Comparison of ENCODE assay signal across 39 cellular contexts in the genomic region with DNA sequence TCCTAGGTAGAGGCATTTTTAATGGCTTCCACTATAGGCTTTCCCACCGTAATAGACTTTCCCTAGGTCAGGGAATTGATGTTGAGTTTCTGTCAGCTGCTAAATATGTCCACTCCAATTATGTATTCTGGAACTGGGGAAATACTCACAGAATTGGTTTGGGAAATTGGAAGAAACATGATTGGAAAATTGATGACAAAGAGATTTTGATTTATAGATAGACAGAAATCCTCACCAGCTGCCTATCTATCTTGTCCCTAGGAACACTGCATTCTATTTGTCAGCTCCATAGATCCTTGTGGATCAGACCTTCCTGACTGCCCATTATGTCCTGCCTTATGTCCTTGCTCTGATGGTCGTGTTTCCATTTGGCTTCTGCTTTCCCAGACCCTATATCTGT.
"Had no signal": no experiment of that assay in that cellular context is flagged by ENCODE, and none has a peak within 500 bp of the region (broad histone marks: within the 10 kb centered on the region; RNA-seq: fewer than 3 reads in every experiment).

No MANE protein-coding gene starts in this region.

- H3K9me3 Mint-ChIP-seq: activated naive CD4-positive, alpha-beta T cell treated with anti-CD3 and anti-CD28 coated beads for 36 hours; activated naive CD4-positive, alpha-beta T cell treated with anti-CD3 and anti-CD28 coated beads, Interleukin-2, amount 10 ng/mL, durations not matched to agents 7 days and 5 days; activated naive CD4-positive, alpha-beta T cell treated with anti-CD3 and anti-CD28 coated beads, Interleukin-2, amount 50 U/mL, for 24 hours; activated naive CD4-positive, alpha-beta T cell treated with anti-CD3 and anti-CD28 coated beads, Interleukin-2, amount 50 U/mL, for 72 hours; activated naive CD8-positive, alpha-beta T cell treated with anti-CD3 and anti-CD28 coated beads for 36 hours; activated naive CD8-positive, alpha-beta T cell treated with anti-CD3 and anti-CD28 coated beads, Interleukin-2, amount 10 ng/mL, durations not matched to agents 7 days and 5 days; activated naive CD8-positive, alpha-beta T cell treated with anti-CD3 and anti-CD28 coated beads, Interleukin-2, amount 50 U/mL, for 24 hours; activated T-cell treated with anti-CD3 and anti-CD28 coated beads, Interleukin-2, amount 50 U/mL, for 24 hours; activated T-cell treated with anti-CD3 and anti-CD28 coated beads, Interleukin-2, amount 50 U/mL, for 4 hours; activated T-cell treated with anti-CD3 and anti-CD28 coated beads, Interleukin-2, amount 50 U/mL, for 72 hours; activated T-helper 1 cell treated with anti-CD3 and anti-CD28 coated beads, Interleukin-12 subunit alpha, Interleukin-12 subunit beta, Interleukin-2, Interleukin-4 antibody, amounts not matched to agents 30 ng/mL and 10 ng/mL and 1 ng/mL, durations not matched to agents 14 hours and 24 hours and 36 hours; activated T-helper 17 cell treated with anti-CD3 and anti-CD28 coated beads, Interleukin-2, amount 50 U/mL, for 72 hours; activated T-helper 2 cell treated with anti-CD3 and anti-CD28 coated beads, Interferon-gamma antibody, Interleukin-2, Interleukin-4, amounts not matched to agents 10 μg/mL and 5 μg/mL and 100 μg/mL, durations not matched to agents 14 hours and 24 hours and 36 hours; central memory CD8-positive, alpha-beta T cell had no signal

- H3K27me3 Mint-ChIP-seq: activated naive CD4-positive, alpha-beta T cell treated with anti-CD3 and anti-CD28 coated beads, Interleukin-2, amount 50 U/mL, for 24 hours; activated naive CD8-positive, alpha-beta T cell; activated naive CD8-positive, alpha-beta T cell treated with anti-CD3 and anti-CD28 coated beads for 36 hours; activated naive CD8-positive, alpha-beta T cell treated with anti-CD3 and anti-CD28 coated beads, Interleukin-2, amount 10 ng/mL, durations not matched to agents 7 days and 5 days; activated naive CD8-positive, alpha-beta T cell treated with anti-CD3 and anti-CD28 coated beads, Interleukin-2, amount 50 U/mL, for 24 hours; activated T-cell treated with anti-CD3 and anti-CD28 coated beads, Interleukin-2, amount 50 U/mL, for 24 hours; activated T-helper 17 cell treated with anti-CD3 and anti-CD28 coated beads, Interleukin-2, amount 50 U/mL, for 72 hours; central memory CD8-positive, alpha-beta T cell had no signal

- H3K27ac Mint-ChIP-seq: activated naive CD4-positive, alpha-beta T cell treated with anti-CD3 and anti-CD28 coated beads for 36 hours; activated naive CD4-positive, alpha-beta T cell treated with anti-CD3 and anti-CD28 coated beads, Interleukin-2, amount 10 ng/mL, durations not matched to agents 7 days and 5 days; activated naive CD4-positive, alpha-beta T cell treated with anti-CD3 and anti-CD28 coated beads, Interleukin-2, amount 50 U/mL, for 24 hours; activated naive CD4-positive, alpha-beta T cell treated with anti-CD3 and anti-CD28 coated beads, Interleukin-2, amount 50 U/mL, for 72 hours; activated naive CD8-positive, alpha-beta T cell; activated naive CD8-positive, alpha-beta T cell treated with anti-CD3 and anti-CD28 coated beads for 36 hours; activated naive CD8-positive, alpha-beta T cell treated with anti-CD3 and anti-CD28 coated beads, Interleukin-2, amount 10 ng/mL, durations not matched to agents 7 days and 5 days; activated naive CD8-positive, alpha-beta T cell treated with anti-CD3 and anti-CD28 coated beads, Interleukin-2, amount 50 U/mL, for 24 hours; activated T-cell treated with anti-CD3 and anti-CD28 coated beads, Interleukin-2, amount 50 U/mL, for 24 hours; activated T-cell treated with anti-CD3 and anti-CD28 coated beads, Interleukin-2, amount 50 U/mL, for 72 hours; activated T-helper 1 cell treated with anti-CD3 and anti-CD28 coated beads, Interleukin-12 subunit alpha, Interleukin-12 subunit beta, Interleukin-2, Interleukin-4 antibody, amounts not matched to agents 30 ng/mL and 10 ng/mL and 1 ng/mL, durations not matched to agents 14 hours and 24 hours and 36 hours; activated T-helper 17 cell treated with anti-CD3 and anti-CD28 coated beads, Interleukin-2, amount 50 U/mL, for 72 hours; activated T-helper 2 cell treated with anti-CD3 and anti-CD28 coated beads, Interferon-gamma antibody, Interleukin-2, Interleukin-4, amounts not matched to agents 10 μg/mL and 5 μg/mL and 100 μg/mL, durations not matched to agents 14 hours and 24 hours and 36 hours; brain had no signal

- DNase-seq: activated effector memory CD4-positive, alpha-beta T cell treated with anti-CD3 and anti-CD28 coated beads, Interleukin-2, amount 50 U/mL, for 16 hours; activated effector memory CD4-positive, alpha-beta T cell treated with Interleukin-2 at 50 U/mL for 16 hours; activated gamma-delta T cell; activated gamma-delta T cell treated with Interleukin-2 at 50 U/mL for 16 hours; activated naive CD4-positive, alpha-beta T cell; activated naive CD4-positive, alpha-beta T cell treated with anti-CD3 and anti-CD28 coated beads for 36 hours; activated naive CD4-positive, alpha-beta T cell treated with anti-CD3 and anti-CD28 coated beads, Interleukin-2, amount 10 ng/mL, durations not matched to agents 7 days and 5 days; activated naive CD4-positive, alpha-beta T cell treated with anti-CD3 and anti-CD28 coated beads, Interleukin-2, amount 50 U/mL, for 16 hours; activated naive CD4-positive, alpha-beta T cell treated with Interleukin-2 at 50 U/mL for 16 hours; activated naive CD8-positive, alpha-beta T cell treated with anti-CD3 and anti-CD28 coated beads for 36 hours; activated naive CD8-positive, alpha-beta T cell treated with anti-CD3 and anti-CD28 coated beads, Interleukin-2, amount 10 ng/mL, durations not matched to agents 7 days and 5 days; activated naive CD8-positive, alpha-beta T cell treated with anti-CD3 and anti-CD28 coated beads, Interleukin-2, amount 50 U/mL, for 24 hours; activated T-cell treated with anti-CD3 and anti-CD28 coated beads, Interleukin-2, amount 50 U/mL, for 24 hours; activated T-cell treated with anti-CD3 and anti-CD28 coated beads, Interleukin-2, amount 50 U/mL, for 4 hours; activated T-cell treated with anti-CD3 and anti-CD28 coated beads, Interleukin-2, amount 50 U/mL, for 48 hours; activated T-cell treated with anti-CD3 and anti-CD28 coated beads, Interleukin-2, amount 50 U/mL, for 72 hours; adrenal gland; amniotic stem cell; amygdala; anterior cingulate cortex; aorta; body of pancreas; brain microvascular endothelial cell; caudate nucleus; central memory CD4-positive, alpha-beta T cell; cerebellar nuclear complex had no signal

- H3K27me3 ChIP-seq: adrenal gland, ascending aorta, body of pancreas, brain microvascular endothelial cell, breast epithelium, cardiac muscle cell had no signal

- H3K9me3 ChIP-seq: adrenal gland, ascending aorta, body of pancreas, breast epithelium had no signal

- ATAC-seq: activated naive CD4-positive, alpha-beta T cell treated with anti-CD3 and anti-CD28 coated beads, Interleukin-2, amount 50 U/mL, for 72 hours; activated naive CD8-positive, alpha-beta T cell treated with anti-CD3 and anti-CD28 coated beads, Interleukin-2, amount 50 U/mL, for 24 hours; activated T-cell treated with anti-CD3 and anti-CD28 coated beads, Interleukin-2, amount 50 U/mL, for 4 hours; activated T-cell treated with anti-CD3 and anti-CD28 coated beads, Interleukin-2, amount 50 U/mL, for 72 hours; activated T-helper 17 cell treated with anti-CD3 and anti-CD28 coated beads, Interleukin-2, amount 50 U/mL, for 72 hours; body of pancreas had no signal

- H3K27ac ChIP-seq: adrenal gland, ascending aorta, body of pancreas, brain microvascular endothelial cell, breast epithelium, cardiac muscle cell had no signal

- H3K4me1 Mint-ChIP-seq: activated naive CD4-positive, alpha-beta T cell treated with anti-CD3 and anti-CD28 coated beads, Interleukin-2, amount 10 ng/mL, durations not matched to agents 7 days and 5 days; activated naive CD4-positive, alpha-beta T cell treated with anti-CD3 and anti-CD28 coated beads, Interleukin-2, amount 50 U/mL, for 24 hours; activated naive CD8-positive, alpha-beta T cell treated with anti-CD3 and anti-CD28 coated beads for 36 hours; activated naive CD8-positive, alpha-beta T cell treated with anti-CD3 and anti-CD28 coated beads, Interleukin-2, amount 10 ng/mL, durations not matched to agents 7 days and 5 days; activated naive CD8-positive, alpha-beta T cell treated with anti-CD3 and anti-CD28 coated beads, Interleukin-2, amount 50 U/mL, for 24 hours; activated T-helper 17 cell treated with anti-CD3 and anti-CD28 coated beads, Interleukin-2, amount 50 U/mL, for 72 hours; brain; central memory CD8-positive, alpha-beta T cell had no signal

- H3K4me3 Mint-ChIP-seq: activated naive CD4-positive, alpha-beta T cell treated with anti-CD3 and anti-CD28 coated beads for 36 hours; activated naive CD4-positive, alpha-beta T cell treated with anti-CD3 and anti-CD28 coated beads, Interleukin-2, amount 10 ng/mL, durations not matched to agents 7 days and 5 days; activated naive CD4-positive, alpha-beta T cell treated with anti-CD3 and anti-CD28 coated beads, Interleukin-2, amount 50 U/mL, for 24 hours; activated naive CD8-positive, alpha-beta T cell; activated naive CD8-positive, alpha-beta T cell treated with anti-CD3 and anti-CD28 coated beads for 36 hours; activated naive CD8-positive, alpha-beta T cell treated with anti-CD3 and anti-CD28 coated beads, Interleukin-2, amount 10 ng/mL, durations not matched to agents 7 days and 5 days; activated naive CD8-positive, alpha-beta T cell treated with anti-CD3 and anti-CD28 coated beads, Interleukin-2, amount 50 U/mL, for 24 hours; activated T-cell treated with anti-CD3 and anti-CD28 coated beads, Interleukin-2, amount 50 U/mL, for 24 hours; activated T-cell treated with anti-CD3 and anti-CD28 coated beads, Interleukin-2, amount 50 U/mL, for 4 hours; activated T-cell treated with anti-CD3 and anti-CD28 coated beads, Interleukin-2, amount 50 U/mL, for 72 hours; activated T-helper 1 cell treated with anti-CD3 and anti-CD28 coated beads, Interleukin-12 subunit alpha, Interleukin-12 subunit beta, Interleukin-2, Interleukin-4 antibody, amounts not matched to agents 30 ng/mL and 10 ng/mL and 1 ng/mL, durations not matched to agents 14 hours and 24 hours and 36 hours; activated T-helper 17 cell treated with anti-CD3 and anti-CD28 coated beads, Interleukin-2, amount 50 U/mL, for 72 hours; brain; central memory CD8-positive, alpha-beta T cell had no signal

- H3K36me3 ChIP-seq: adrenal gland, ascending aorta, brain microvascular endothelial cell, breast epithelium, cardiac muscle cell had no signal

- H3K4me3 ChIP-seq: adrenal gland, ascending aorta, body of pancreas, breast epithelium, cardiac muscle cell had no signal

- FAIRE-seq: astrocyte, bronchial epithelial cell had no signal

- H3K36me3 Mint-ChIP-seq: activated naive CD4-positive, alpha-beta T cell treated with anti-CD3 and anti-CD28 coated beads, Interleukin-2, amount 10 ng/mL, durations not matched to agents 7 days and 5 days; activated naive CD4-positive, alpha-beta T cell treated with anti-CD3 and anti-CD28 coated beads, Interleukin-2, amount 50 U/mL, for 24 hours; activated naive CD4-positive, alpha-beta T cell treated with anti-CD3 and anti-CD28 coated beads, Interleukin-2, amount 50 U/mL, for 72 hours; activated naive CD8-positive, alpha-beta T cell; activated naive CD8-positive, alpha-beta T cell treated with anti-CD3 and anti-CD28 coated beads for 36 hours; activated naive CD8-positive, alpha-beta T cell treated with anti-CD3 and anti-CD28 coated beads, Interleukin-2, amount 10 ng/mL, durations not matched to agents 7 days and 5 days; brain had no signal

- H3K4me1 ChIP-seq: adrenal gland, ascending aorta, body of pancreas, breast epithelium had no signal
